Comparison of ENCODE assay signal across 8 cellular contexts in the genomic region with DNA sequence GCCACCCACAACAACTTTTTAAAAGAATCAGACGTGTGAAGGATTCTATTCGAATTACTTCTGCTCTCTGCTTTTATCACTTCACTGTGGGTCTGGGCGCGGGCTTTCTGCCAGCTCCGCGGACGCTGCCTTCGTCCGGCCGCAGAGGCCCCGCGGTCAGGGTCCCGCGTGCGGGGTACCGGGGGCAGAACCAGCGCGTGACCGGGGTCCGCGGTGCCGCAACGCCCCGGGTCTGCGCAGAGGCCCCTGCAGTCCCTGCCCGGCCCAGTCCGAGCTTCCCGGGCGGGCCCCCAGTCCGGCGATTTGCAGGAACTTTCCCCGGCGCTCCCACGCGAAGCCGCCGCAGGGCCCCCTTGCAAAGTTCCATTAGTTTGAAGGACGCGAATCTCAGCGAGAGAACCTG. TPM values are rescaled to one million over a fixed set of nuclear protein-coding genes. Genes with fewer than 3 reads are reported as not detected.
A peak's percentile ranks its signal among the peaks of the same experiment; 100 is the strongest.
DNase-seq lines count a peak whose midpoint lies in the region; ATAC-seq and TF ChIP-seq lines count a peak whose summit lies in the region.

No MANE protein-coding gene starts in this region.

- no peak for DNase-seq in activated T-cell treated with anti-CD3 and anti-CD28 coated beads, Interleukin-2, amount 50 U/mL, for 4 hours
- DNase-seq in activated T-cell treated with anti-CD3 and anti-CD28 coated beads, Interleukin-2, amount 50 U/mL, for 48 hours: no peak
- DNase-seq in endothelial cell (ENCODE audit: low spot score) (no peak), upper lobe of left lung (peak in 1 of 2 donors; percentile 85), NCI-H1105 (lab: John Stamatoyannopoulos, UW) (no peak)

- H3K9me3 ChIP-seq in mucosa of rectum (ENCODE audit: control insufficient read depth in 2 of 2, low read length in 2 of 2): no peaks in the 10 kb centered on the region
- H3K9me3 ChIP-seq in upper lobe of left lung: no peaks in the 10 kb centered on the region

- H3K4me1 Mint-ChIP-seq in activated T-cell treated with anti-CD3 and anti-CD28 coated beads, Interleukin-2, amount 50 U/mL, for 4 hours (ENCODE audit: low read depth): peaks cover 13% of the 10 kb centered on the region
- peaks cover 22% of the 10 kb centered on the region for H3K4me1 Mint-ChIP-seq in endothelial cell (ENCODE audit: unreplicated experiment)

- peak overlapping the region in 1 of 2 donors; percentile 15 for H3K9ac ChIP-seq in mucosa of rectum (ENCODE audit: low read depth in 1 of 2, low read length in 2 of 2)

- no peak for ATAC-seq in activated T-cell treated with anti-CD3 and anti-CD28 coated beads, Interleukin-2, amount 50 U/mL, for 4 hours
- no peak for ATAC-seq in upper lobe of left lung (ENCODE audit: low FRiP score in 2 of 2)
- no peak for ATAC-seq in HG03521 (IDR thresholded peaks at IDR 0.05; ENCODE audit: unreplicated experiment)
- no peak for ATAC-seq in HG02938 (IDR thresholded peaks at IDR 0.05; ENCODE audit: unreplicated experiment)

- no peak overlapping the region for H3K27ac ChIP-seq in mucosa of rectum (ENCODE audit: low read depth in 2 of 2, low read length in 2 of 2)
- peak overlapping the region in 1 of 4 donors; percentile 74 for H3K27ac ChIP-seq in upper lobe of left lung

- H3K4me3 ChIP-seq in mucosa of rectum (ENCODE audit: low read length in 2 of 2) (peak overlapping the region; percentile 53 to 59), upper lobe of left lung (peak overlapping the region; percentile 46 to 88 (median 62))

- no peaks in the 10 kb centered on the region for H3K9me3 Mint-ChIP-seq in activated T-cell treated with anti-CD3 and anti-CD28 coated beads, Interleukin-2, amount 50 U/mL, for 4 hours
- no peaks in the 10 kb centered on the region for H3K9me3 Mint-ChIP-seq in endothelial cell (ENCODE audit: unreplicated experiment)

- peaks cover 27 to 44% of the 10 kb centered on the region in 2 donors for H3K27me3 ChIP-seq in mucosa of rectum (ENCODE audit: control insufficient read depth in 2 of 2, insufficient read depth in 2 of 2, low read length in 2 of 2)
- peaks cover 0 to 18% (median 0%) of the 10 kb centered on the region in 4 donors for H3K27me3 ChIP-seq in upper lobe of left lung

- no peak for TF ChIP-seq EP300 in upper lobe of left lung (IDR thresholded peaks at IDR 0.05)

- no peak overlapping the region for H3K27ac Mint-ChIP-seq in endothelial cell (ENCODE audit: unreplicated experiment)

- peaks cover 56% of the 10 kb centered on the region for H3K27me3 Mint-ChIP-seq in activated T-cell treated with anti-CD3 and anti-CD28 coated beads, Interleukin-2, amount 50 U/mL, for 4 hours (ENCODE audit: low read depth)
- H3K27me3 Mint-ChIP-seq in endothelial cell (ENCODE audit: unreplicated experiment): peaks cover 12% of the 10 kb centered on the region

- H3K36me3 ChIP-seq in mucosa of rectum (ENCODE audit: control insufficient read depth in 2 of 2, insufficient read depth in 2 of 2, low read length in 2 of 2): no peaks in the 10 kb centered on the region
- no peaks in the 10 kb centered on the region for H3K36me3 ChIP-seq in upper lobe of left lung

- H3K4me1 ChIP-seq in mucosa of rectum (ENCODE audit: control insufficient read depth in 2 of 2, insufficient read depth in 2 of 2, low read length in 2 of 2) (peaks cover 9 to 13% of the 10 kb centered on the region in 2 donors), upper lobe of left lung (peaks cover 13 to 39% (median 21%) of the 10 kb centered on the region in 4 donors)

- TF ChIP-seq CTCF in endothelial cell (IDR thresholded peaks at IDR 0.05; ENCODE audit: unreplicated experiment) (no peak), upper lobe of left lung (IDR thresholded peaks at IDR 0.05) (no peak)

- WGBS in upper lobe of left lung, 2 donors: 0 to 1% methylated on average over 2 to 40 of the region's 40 CpGs

- H3K4me3 Mint-ChIP-seq in activated T-cell treated with anti-CD3 and anti-CD28 coated beads, Interleukin-2, amount 50 U/mL, for 4 hours: peak overlapping the region; percentile 29
- H3K4me3 Mint-ChIP-seq in endothelial cell (ENCODE audit: unreplicated experiment): peak overlapping the region; percentile 77

- no peaks in the 10 kb centered on the region for H3K36me3 Mint-ChIP-seq in activated T-cell treated with anti-CD3 and anti-CD28 coated beads, Interleukin-2, amount 50 U/mL, for 4 hours (ENCODE audit: insufficient read depth)
- H3K36me3 Mint-ChIP-seq in endothelial cell (ENCODE audit: low read depth, unreplicated experiment): peaks cover 6% of the 10 kb centered on the region

- TF ChIP-seq POLR2A in upper lobe of left lung (IDR thresholded peaks at IDR 0.05): no peak

RNA-seq across cellular contexts. Expression of gene HTRA1, which starts 0.5 kb away (rescaled TPM):
- under 1 TPM; 0.13 to 0.41 (median 0.26) TPM for total RNA-seq in activated T-cell treated with anti-CD3 and anti-CD28 coated beads, Interleukin-2, amount 50 U/mL, for 4 hours
- total RNA-seq in endothelial cell (ENCODE audit: unreplicated experiment): 72.3 TPM
- total RNA-seq in upper lobe of left lung: 10 to 100 TPM; 20.7 to 72.8 (median 36.2) TPM

RNA-seq across cellular contexts. Expression of gene ARMS2, which starts 6.4 kb away (rescaled TPM):
- total RNA-seq in activated T-cell treated with anti-CD3 and anti-CD28 coated beads, Interleukin-2, amount 50 U/mL, for 4 hours: not detected
- not detected for total RNA-seq in endothelial cell (ENCODE audit: unreplicated experiment)
- total RNA-seq in upper lobe of left lung: not detected

Comparison
In these comparisons a context has a peak if more than half of its experiments do, and no peak if none do; other contexts are left out.
1. RNA of gene HTRA1, which starts 0.5 kb away (total RNA-seq): 72.3 TPM in endothelial cell (single experiment) and 20.7 to 72.8 TPM in upper lobe of left lung; 0.13 to 0.41 TPM in activated T-cell treated with anti-CD3 and anti-CD28 coated beads, Interleukin-2, amount 50 U/mL, for 4 hours; every median in the first group is over 10 times any median in the second.